In the genomic region with DNA sequence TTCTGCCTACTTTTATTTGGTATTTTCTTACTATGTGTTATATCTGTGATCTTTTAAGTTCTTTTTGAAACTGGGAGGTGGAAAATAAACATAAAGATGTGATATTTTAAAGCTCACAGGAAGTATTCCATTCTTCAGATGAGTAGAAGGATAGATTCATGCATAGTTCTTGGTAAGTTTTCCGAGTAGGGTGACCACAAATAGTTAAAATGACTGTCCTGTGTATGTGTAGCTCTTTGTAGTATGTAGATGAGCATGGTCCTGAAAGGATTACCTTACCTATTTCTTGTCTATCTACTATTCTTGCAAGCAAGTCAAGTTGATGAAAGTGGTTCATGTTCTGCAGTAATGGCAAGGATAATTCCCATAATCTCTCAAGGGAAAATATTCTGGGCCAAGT, we compare ENCODE assay signal across 23 cellular contexts. TPM values are rescaled to one million over a fixed set of nuclear protein-coding genes. Genes with fewer than 3 reads are reported as not detected.
DNase-seq lines count a peak whose midpoint lies in the region; ATAC-seq, FAIRE-seq and TF ChIP-seq lines count a peak whose summit lies in the region.
"Had no signal": no experiment of that assay in that cellular context is flagged by ENCODE, and none has a peak within 500 bp of the region (broad histone marks: within the 10 kb centered on the region; RNA-seq: fewer than 3 reads in every experiment).

No MANE protein-coding gene starts in this region.

- no peaks in the 10 kb centered on the region for H3K27me3 Mint-ChIP-seq in activated CD8-positive, alpha-beta T cell treated with anti-CD3 and anti-CD28 coated beads for 36 hours
- H3K27me3 Mint-ChIP-seq in activated CD8-positive, alpha-beta T cell treated with anti-CD3 and anti-CD28 coated beads, Interleukin-2, amount 10 ng/mL, durations not matched to agents 7 days and 5 days (ENCODE audit: low read depth), result no peaks in the 10 kb centered on the region
- H3K27me3 Mint-ChIP-seq in astrocyte (ENCODE audit: low read depth, unreplicated experiment) (no peaks in the 10 kb centered on the region), neural progenitor cell (ENCODE audit: insufficient read depth, low read depth) (no peaks in the 10 kb centered on the region)

- H2AFZ ChIP-seq in astrocyte (ENCODE audit: low read depth, low read length) (no peak overlapping the region), neural progenitor cell (replicated peaks) (no peak overlapping the region)

- no peak overlapping the region for H3K4me2 ChIP-seq in astrocyte (ENCODE audit: low read length)
- no peak overlapping the region for H3K4me2 ChIP-seq in neural progenitor cell
- H3K4me2 ChIP-seq: KMS-11 had no signal

- no peak overlapping the region for H3K27ac Mint-ChIP-seq in activated CD8-positive, alpha-beta T cell treated with anti-CD3 and anti-CD28 coated beads for 36 hours
- H3K27ac Mint-ChIP-seq in activated CD8-positive, alpha-beta T cell treated with anti-CD3 and anti-CD28 coated beads, Interleukin-2, amount 10 ng/mL, durations not matched to agents 7 days and 5 days, result no peak overlapping the region
- no peak overlapping the region for H3K27ac Mint-ChIP-seq in astrocyte (ENCODE audit: unreplicated experiment)
- H3K27ac Mint-ChIP-seq in neural progenitor cell, result no peak overlapping the region
- H3K27ac Mint-ChIP-seq: CD8-positive, alpha-beta T cell had no signal

- no peaks in the 10 kb centered on the region for H3F3A ChIP-seq in neural progenitor cell (ENCODE audit: low read depth)

- POLR2A ChIA-PET in activated CD8-positive, alpha-beta T cell treated with anti-CD3 and anti-CD28 coated beads for 36 hours (lab: Charles Lee), result no interaction called here
- POLR2A ChIA-PET in activated CD8-positive, alpha-beta T cell treated with anti-CD3 and anti-CD28 coated beads, Interleukin-2, amount 10 ng/mL, durations not matched to agents 7 days and 5 days (lab: Charles Lee), result no interaction called here

- no peak overlapping the region for H3K9ac ChIP-seq in astrocyte (ENCODE audit: low read length)
- no peak overlapping the region for H3K9ac ChIP-seq in neural progenitor cell
- H3K9ac ChIP-seq: KMS-11 had no signal

- H3K27me3 ChIP-seq in astrocyte (ENCODE audit: insufficient read depth, low read length), result no peaks in the 10 kb centered on the region
- H3K27me3 ChIP-seq in neural progenitor cell, result no peaks in the 10 kb centered on the region
- H3K27me3 ChIP-seq: SJCRH30 had no signal

- intact Hi-C loops in activated CD8-positive, alpha-beta T cell treated with anti-CD3 and anti-CD28 coated beads for 36 hours (cut with micrococcal nuclease), result no loop called here

- peaks cover 40% of the 10 kb centered on the region for H3K4me1 Mint-ChIP-seq in activated CD8-positive, alpha-beta T cell treated with anti-CD3 and anti-CD28 coated beads for 36 hours (ENCODE audit: low read depth)
- H3K4me1 Mint-ChIP-seq in activated CD8-positive, alpha-beta T cell treated with anti-CD3 and anti-CD28 coated beads, Interleukin-2, amount 10 ng/mL, durations not matched to agents 7 days and 5 days (ENCODE audit: low read depth), result no peaks in the 10 kb centered on the region
- peaks cover 4% of the 10 kb centered on the region for H3K4me1 Mint-ChIP-seq in astrocyte (ENCODE audit: low read depth, unreplicated experiment)
- no peaks in the 10 kb centered on the region for H3K4me1 Mint-ChIP-seq in neural progenitor cell

- no peak overlapping the region for H3K4me3 Mint-ChIP-seq in activated CD8-positive, alpha-beta T cell treated with anti-CD3 and anti-CD28 coated beads for 36 hours
- H3K4me3 Mint-ChIP-seq in activated CD8-positive, alpha-beta T cell treated with anti-CD3 and anti-CD28 coated beads, Interleukin-2, amount 10 ng/mL, durations not matched to agents 7 days and 5 days, result no peak overlapping the region
- no peak overlapping the region for H3K4me3 Mint-ChIP-seq in astrocyte (ENCODE audit: unreplicated experiment)
- H3K4me3 Mint-ChIP-seq in neural progenitor cell, result no peak overlapping the region
- H3K4me3 Mint-ChIP-seq: CD8-positive, alpha-beta T cell had no signal

- H3K4me3 ChIP-seq in astrocyte (ENCODE audit: insufficient read depth, low read depth, low read length) (no peak overlapping the region), neural progenitor cell (no peak overlapping the region)
- H3K4me3 ChIP-seq: SJCRH30 had no signal

- no peak for TF ChIP-seq CTCF in activated CD8-positive, alpha-beta T cell treated with anti-CD3 and anti-CD28 coated beads for 36 hours (IDR thresholded peaks at IDR 0.05)
- TF ChIP-seq CTCF in astrocyte (IDR thresholded peaks at IDR 0.05; ENCODE audit: insufficient read depth, low read depth, low read length), result no peak
- no peak for TF ChIP-seq CTCF in neural progenitor cell (IDR thresholded peaks at IDR 0.05)

- no peak for FAIRE-seq in astrocyte (lab: Jason Lieb, UNC)
- FAIRE-seq: RCC 7860 had no signal

- H3K27ac ChIP-seq in astrocyte (ENCODE audit: low read depth, low read length) (no peak overlapping the region), neural progenitor cell (no peak overlapping the region)
- H3K27ac ChIP-seq: KMS-11, SJCRH30 had no signal

- ATAC-seq in activated CD8-positive, alpha-beta T cell treated with anti-CD3 and anti-CD28 coated beads for 36 hours, result peak; percentile 61
- ATAC-seq in activated CD8-positive, alpha-beta T cell treated with anti-CD3 and anti-CD28 coated beads, Interleukin-2, amount 10 ng/mL, durations not matched to agents 7 days and 5 days, result no peak
- peak; percentile 61 for ATAC-seq in GM18870 (IDR thresholded peaks at IDR 0.05; ENCODE audit: unreplicated experiment)
- ATAC-seq in HG03565 (IDR thresholded peaks at IDR 0.05; ENCODE audit: unreplicated experiment), result peak; percentile 41
- ATAC-seq: CD8-positive, alpha-beta T cell had no signal

- peaks cover 8% of the 10 kb centered on the region for H4K20me1 ChIP-seq in astrocyte (ENCODE audit: insufficient read depth, low read length)
- H4K20me1 ChIP-seq in neural progenitor cell (ENCODE audit: low read depth), result no peaks in the 10 kb centered on the region

- no peak for DNase-seq in activated CD8-positive, alpha-beta T cell treated with anti-CD3 and anti-CD28 coated beads for 36 hours
- no peak for DNase-seq in activated CD8-positive, alpha-beta T cell treated with anti-CD3 and anti-CD28 coated beads, Interleukin-2, amount 10 ng/mL, durations not matched to agents 7 days and 5 days
- peak; percentile 2 for DNase-seq in astrocyte (ENCODE audit: low read depth)
- DNase-seq in NCI-H1417 (lab: John Stamatoyannopoulos, UW), result no peak
- no peak for DNase-seq in NCI-H1930 (lab: John Stamatoyannopoulos, UW)
- DNase-seq in neural progenitor cell (ENCODE audit: low spot score), result no peak
- DNase-seq: AML-193; C1 segment of cervical spinal cord; CD8-positive, alpha-beta T cell; DND-41; H7; IMR-90; NCI-H1105; NCI-H2081 treated with DMSO at 0.1 percent for 48 hours; NCI-H2171 treated with DMSO at 0.1 percent for 48 hours; NCI-H446; NCI-H526; OCI-M1; SJCRH30 had no signal

- H3K9me3 Mint-ChIP-seq in activated CD8-positive, alpha-beta T cell treated with anti-CD3 and anti-CD28 coated beads for 36 hours, result peaks cover 2% of the 10 kb centered on the region
- no peaks in the 10 kb centered on the region for H3K9me3 Mint-ChIP-seq in activated CD8-positive, alpha-beta T cell treated with anti-CD3 and anti-CD28 coated beads, Interleukin-2, amount 10 ng/mL, durations not matched to agents 7 days and 5 days (ENCODE audit: insufficient read depth)
- peaks cover 3% of the 10 kb centered on the region for H3K9me3 Mint-ChIP-seq in astrocyte (ENCODE audit: unreplicated experiment)
- H3K9me3 Mint-ChIP-seq in neural progenitor cell, result peaks cover 4% of the 10 kb centered on the region
- H3K9me3 Mint-ChIP-seq: CD8-positive, alpha-beta T cell had no signal

- H3K4me1 ChIP-seq in astrocyte (ENCODE audit: insufficient read depth, low read length) (no peaks in the 10 kb centered on the region), neural progenitor cell (no peaks in the 10 kb centered on the region)
- H3K4me1 ChIP-seq: SJCRH30 had no signal

- H3K9me3 ChIP-seq in astrocyte (ENCODE audit: insufficient read depth, low read depth, low read length) (no peaks in the 10 kb centered on the region), neural progenitor cell (ENCODE audit: low read depth) (no peaks in the 10 kb centered on the region)
- H3K9me3 ChIP-seq: SJCRH30 had no signal

- CTCF ChIA-PET in activated CD8-positive, alpha-beta T cell treated with anti-CD3 and anti-CD28 coated beads for 36 hours (lab: Charles Lee), result no interaction called here
- CTCF ChIA-PET in activated CD8-positive, alpha-beta T cell treated with anti-CD3 and anti-CD28 coated beads, Interleukin-2, amount 10 ng/mL, durations not matched to agents 7 days and 5 days (lab: Charles Lee), result no interaction called here

- no peaks in the 10 kb centered on the region for H3K36me3 ChIP-seq in astrocyte (ENCODE audit: insufficient read depth, low read length)
- H3K36me3 ChIP-seq in neural progenitor cell, result no peaks in the 10 kb centered on the region

- H3K79me2 ChIP-seq in astrocyte (ENCODE audit: insufficient read depth, low read length) (peaks cover 64% of the 10 kb centered on the region), neural progenitor cell (ENCODE audit: low read depth) (peaks cover 29% of the 10 kb centered on the region)

- peaks cover 19% of the 10 kb centered on the region for H3K36me3 Mint-ChIP-seq in activated CD8-positive, alpha-beta T cell treated with anti-CD3 and anti-CD28 coated beads for 36 hours (ENCODE audit: low read depth)
- peaks cover 9% of the 10 kb centered on the region for H3K36me3 Mint-ChIP-seq in activated CD8-positive, alpha-beta T cell treated with anti-CD3 and anti-CD28 coated beads, Interleukin-2, amount 10 ng/mL, durations not matched to agents 7 days and 5 days (ENCODE audit: low read depth)
- H3K36me3 Mint-ChIP-seq in astrocyte (ENCODE audit: low read depth, unreplicated experiment), result peaks cover 3% of the 10 kb centered on the region
- H3K36me3 Mint-ChIP-seq in neural progenitor cell, result peaks cover 2% of the 10 kb centered on the region

RNA-seq across cellular contexts. Expression of a gene that starts 47.7 kb away (rescaled TPM):
- 10 to 100 TPM; 13.0 to 13.2 TPM for total RNA-seq in activated CD8-positive, alpha-beta T cell treated with anti-CD3 and anti-CD28 coated beads for 36 hours
- total RNA-seq in activated CD8-positive, alpha-beta T cell treated with anti-CD3 and anti-CD28 coated beads, Interleukin-2, amount 10 ng/mL, durations not matched to agents 7 days and 5 days, result 10 to 100 TPM; 10.6 TPM
- total RNA-seq in astrocyte (15.4 and 17.0 TPM in 2 replicates), neural progenitor cell (ENCODE audit: low replicate concordance) (17.7 and 25.0 TPM in 2 replicates)
